8 cellular contexts compared by ENCODE assay signal in the genomic region with DNA sequence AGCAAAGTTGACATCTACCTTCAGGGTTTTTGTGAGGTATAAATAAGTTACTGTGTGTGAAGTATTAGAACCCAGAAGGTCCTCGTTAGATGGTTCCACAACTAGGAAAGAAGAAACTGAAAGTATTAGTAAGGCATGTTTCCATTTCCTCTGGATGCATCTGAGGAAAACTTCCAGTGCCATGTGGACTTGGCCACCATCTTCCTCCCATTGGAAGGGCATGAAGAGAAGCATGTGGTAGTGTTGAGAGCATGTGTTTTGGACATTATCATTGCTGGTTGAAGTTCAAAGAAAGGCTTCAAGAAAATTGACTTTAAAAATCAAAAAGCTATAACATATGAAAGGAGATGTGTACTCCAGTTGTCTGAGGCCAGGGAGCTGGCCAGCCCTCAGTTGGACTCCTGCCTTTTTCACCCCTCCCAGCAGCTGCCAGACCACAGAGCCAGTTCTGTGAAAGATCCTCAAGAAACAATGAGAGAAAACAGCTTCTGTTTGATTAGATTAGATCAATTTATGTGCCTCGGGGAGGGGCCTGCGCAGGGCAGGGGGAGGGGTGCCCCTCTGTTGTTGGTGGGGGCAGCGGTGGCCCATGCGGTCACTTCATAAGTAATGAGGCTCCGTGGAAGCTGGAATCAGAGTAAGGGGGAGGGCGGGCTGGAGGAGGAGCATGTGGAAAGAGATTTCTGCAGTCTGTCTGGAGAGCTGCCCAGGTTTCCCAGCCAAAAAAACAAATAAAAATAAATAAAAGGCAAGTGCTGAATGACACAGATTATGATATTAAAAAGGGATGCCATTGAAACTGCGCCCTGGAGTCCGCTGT.
DNase-seq lines count a peak whose midpoint lies in the region; ATAC-seq lines count a peak whose summit lies in the region.

No MANE protein-coding gene starts in this region.

- H3K9ac ChIP-seq in stomach smooth muscle (ENCODE audit: low read length in 2 of 2) = no peak overlapping the region

- H3K4me3 ChIP-seq in stomach smooth muscle (ENCODE audit: low read length in 2 of 2) = peak overlapping the region; percentile 59 to 68

- no peaks in the 10 kb centered on the region for H3K27me3 ChIP-seq in stomach smooth muscle (ENCODE audit: control insufficient read depth in 1 of 2, insufficient read depth in 2 of 2, low read length in 2 of 2)

- ATAC-seq in left lobe of liver (peak; percentile 77), HG03571 (IDR thresholded peaks at IDR 0.05; ENCODE audit: unreplicated experiment) (no peak)

- no peak overlapping the region for H3K27ac ChIP-seq in stomach smooth muscle (ENCODE audit: low read length)

- H3K9me3 ChIP-seq in stomach smooth muscle (ENCODE audit: control insufficient read depth in 2 of 2, low read length in 2 of 2) = no peaks in the 10 kb centered on the region

- DNase-seq in NCI-H2081 (lab: John Stamatoyannopoulos, UW) (peak; percentile 50 to 75), NCI-H2081 treated with DMSO at 0.1 percent for 48 hours (lab: John Stamatoyannopoulos, UW) (no peak), NCI-H524 treated with DMSO at 0.1 percent for 48 hours (lab: John Stamatoyannopoulos, UW) (peak; percentile 46), cerebellum (ENCODE audit: low spot score) (peak; percentile 66), left lobe of liver (ENCODE audit: low spot score) (peak; percentile 78), NCI-H1048 (lab: John Stamatoyannopoulos, UW) (no peak)

- H3K36me3 ChIP-seq in stomach smooth muscle (ENCODE audit: control insufficient read depth in 2 of 2, insufficient read depth in 2 of 2, low read length in 2 of 2) = no peaks in the 10 kb centered on the region

- peaks cover 26% of the 10 kb centered on the region for H3K4me1 ChIP-seq in stomach smooth muscle (ENCODE audit: control insufficient read depth, insufficient read depth, low read length)

Comparison
In these comparisons a context has a peak if more than half of its experiments do, and no peak if none do; other contexts are left out.
1. DNase-seq: peak in NCI-H2081 (2 of 2), NCI-H524 treated with DMSO at 0.1 percent for 48 hours (single experiment), cerebellum (single experiment) and left lobe of liver (single experiment); none in NCI-H2081 treated with DMSO at 0.1 percent for 48 hours (single experiment) and NCI-H1048 (single experiment).